12 cellular contexts compared by ENCODE assay signal in the genomic region with DNA sequence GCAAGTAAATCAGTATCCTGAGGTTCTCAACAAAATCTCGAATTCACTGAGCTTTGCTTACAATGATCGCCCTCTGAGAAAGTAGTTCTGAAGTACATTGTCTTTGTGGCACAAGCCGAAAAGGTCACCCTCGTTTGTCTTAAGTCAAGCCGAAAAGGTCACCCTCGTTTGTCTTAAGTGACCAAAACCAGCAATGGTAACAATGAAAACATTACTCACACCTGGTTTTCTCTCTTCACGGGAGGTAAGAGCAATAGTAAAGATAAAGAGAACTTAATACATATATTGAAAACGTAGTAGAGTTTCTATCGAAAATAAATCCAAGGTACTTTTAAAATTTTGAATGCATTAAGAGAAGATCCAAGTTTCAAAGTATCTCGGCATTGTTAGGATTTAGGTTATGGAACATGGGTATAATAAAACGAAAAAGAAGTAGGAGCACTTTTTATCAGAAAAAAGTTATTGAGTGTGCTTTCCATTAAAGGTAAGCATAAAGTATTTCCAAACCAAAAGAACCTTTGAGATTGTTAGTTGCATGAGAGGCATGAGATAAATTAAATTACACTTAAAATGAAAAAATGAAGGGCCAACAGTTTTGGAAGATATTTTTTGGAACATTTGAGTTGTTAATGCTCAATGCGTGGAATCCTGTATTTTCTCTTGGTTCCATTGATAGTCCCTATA. TPM values are rescaled to one million over a fixed set of nuclear protein-coding genes. Genes with fewer than 3 reads are reported as not detected.
DNase-seq lines count a peak whose midpoint lies in the region; TF ChIP-seq lines count a peak whose summit lies in the region.
"Had no signal": no experiment of that assay in that cellular context is flagged by ENCODE, and none has a peak within 500 bp of the region (broad histone marks: within the 10 kb centered on the region; RNA-seq: fewer than 3 reads in every experiment).

No MANE protein-coding gene starts in this region.

- H3K18ac ChIP-seq in trophoblast cell (ENCODE audit: low read length): no peak overlapping the region

- peak overlapping the region; percentile 14 for H3K9ac ChIP-seq in trophoblast cell (ENCODE audit: low read length)

- no TSS peak for BruUV-seq in PC-9 (replicated peaks; lab: Mats Ljungman, UMichigan)

- H2AFZ ChIP-seq in PC-9 (peak overlapping the region; percentile 99), trophoblast cell (ENCODE audit: insufficient read depth, low read length, poor library complexity) (no peak overlapping the region)

- no peak for DNase-seq in activated CD4-positive, alpha-beta T cell treated with anti-CD3 and anti-CD28 coated beads, Interleukin-2, amount 10 ng/mL, durations not matched to agents 24 days and 14 days
- DNase-seq in activated CD4-positive, alpha-beta T cell treated with anti-CD3 and anti-CD28 coated beads for 1 hour: no peak
- DNase-seq in PC-9: peak in 1 of 2 experiments; percentile 69
- DNase-seq in epithelial cell of prostate (ENCODE audit: low read depth, low spot score): no peak
- no peak for DNase-seq in trophoblast cell
- DNase-seq in midbrain (lab: John Stamatoyannopoulos, UW): no peak
- DNase-seq in activated CD4-positive, CD25-positive, alpha-beta regulatory T cell treated with anti-CD3 and anti-CD28 coated beads, Interleukin-2, amount 50 U/mL, for 72 hours: no peak
- no peak for DNase-seq in NCI-H82 treated with DMSO at 0.1 percent for 48 hours (lab: John Stamatoyannopoulos, UW; ENCODE audit: unreplicated experiment)
- DNase-seq: left ventricle myocardium superior, NCI-H524 treated with DMSO at 0.1 percent for 48 hours, ovary had no signal

- no peaks in the 10 kb centered on the region for H3K36me3 ChIP-seq in PC-9 (ENCODE audit: low read depth)
- H3K36me3 ChIP-seq in trophoblast cell (ENCODE audit: control insufficient read depth in 1 of 2, insufficient read depth in 2 of 2, low read length in 2 of 2): no peaks in the 10 kb centered on the region
- H3K36me3 ChIP-seq: ovary, upper lobe of right lung had no signal

- H4K20me1 ChIP-seq in PC-9 (ENCODE audit: insufficient read depth): no peaks in the 10 kb centered on the region

- no peak for TF ChIP-seq CTCF in PC-9 (conservative IDR thresholded peaks at IDR 0.05)

- H3K4me2 ChIP-seq in PC-9: peak overlapping the region; percentile 99
- peak overlapping the region; percentile 70 for H3K4me2 ChIP-seq in trophoblast cell (ENCODE audit: low read length)

- H3F3A ChIP-seq in PC-9 (ENCODE audit: insufficient read depth, low read depth): peaks cover 5% of the 10 kb centered on the region; the same call in 1 of the 2 replicates

- H3K9me2 ChIP-seq in PC-9 (ENCODE audit: insufficient read depth): no peaks in the 10 kb centered on the region

- H3K27me3 Mint-ChIP-seq in activated CD4-positive, alpha-beta T cell treated with anti-CD3 and anti-CD28 coated beads, Interleukin-2, amount 10 ng/mL, durations not matched to agents 24 days and 14 days: peaks cover 70% of the 10 kb centered on the region

- no peak overlapping the region for H3K23ac ChIP-seq in trophoblast cell (ENCODE audit: low read length)

- no peak overlapping the region for H3K14ac ChIP-seq in trophoblast cell (ENCODE audit: low read length)

- CTCF ChIA-PET in PC-9 (lab: Charles Lee): interaction anchor here (0.7 to 1.5 kb wide), 3 partner anchors 59 to 353 kb away, joined by 3 to 11 read pairs (median 5); no protein-coding TSS in a partner anchor

- no peak overlapping the region for H2BK5ac ChIP-seq in trophoblast cell (ENCODE audit: low read depth, low read length, poor library complexity)

- H3K4me1 ChIP-seq in PC-9 (replicated peaks; ENCODE audit: insufficient read depth) (peaks cover 33% of the 10 kb centered on the region), trophoblast cell (ENCODE audit: control insufficient read depth in 1 of 2, insufficient read depth in 2 of 2, low read length in 2 of 2) (peaks cover 14 to 23% of the 10 kb centered on the region in 2 experiments)

- peaks cover 26% of the 10 kb centered on the region for H3K4me1 Mint-ChIP-seq in activated CD4-positive, alpha-beta T cell treated with anti-CD3 and anti-CD28 coated beads, Interleukin-2, amount 10 ng/mL, durations not matched to agents 24 days and 14 days

- POLR2A ChIA-PET in PC-9 (lab: Charles Lee; ENCODE audit: unreplicated experiment): interaction anchor here (0.7 kb wide), 2 partner anchors 118 to 351 kb away, joined by 3 to 4 read pairs; no protein-coding TSS in a partner anchor

- H3K27me3 ChIP-seq in PC-9 (ENCODE audit: insufficient read depth, low read depth): peaks cover 9% of the 10 kb centered on the region; the same call in 1 of the 2 replicates
- H3K27me3 ChIP-seq in trophoblast cell (ENCODE audit: insufficient read depth, low read length): peaks cover 28% of the 10 kb centered on the region
- H3K27me3 ChIP-seq: ovary had no signal

- H3K9me3 ChIP-seq in PC-9 (ENCODE audit: insufficient read depth, low read depth): no peaks in the 10 kb centered on the region
- peaks cover 2% of the 10 kb centered on the region for H3K9me3 ChIP-seq in trophoblast cell (ENCODE audit: insufficient read depth, low read depth, low read length)
- H3K9me3 ChIP-seq: ovary, upper lobe of right lung had no signal

- H3K27ac ChIP-seq in PC-9 (peak overlapping the region; percentile 90), epithelial cell of prostate (peak overlapping the region; percentile 73), trophoblast cell (ENCODE audit: low read depth, low read length) (peak overlapping the region; percentile 6)
- H3K27ac ChIP-seq: ovary, upper lobe of right lung had no signal

- no peak overlapping the region for H4K8ac ChIP-seq in trophoblast cell (ENCODE audit: low read depth, low read length)

- H3K36me3 Mint-ChIP-seq in activated CD4-positive, alpha-beta T cell treated with anti-CD3 and anti-CD28 coated beads, Interleukin-2, amount 10 ng/mL, durations not matched to agents 24 days and 14 days (ENCODE audit: low read depth): no peaks in the 10 kb centered on the region

- peaks cover 18% of the 10 kb centered on the region for H3K79me1 ChIP-seq in trophoblast cell (ENCODE audit: low read length)

- peaks cover 57% of the 10 kb centered on the region for H3K79me2 ChIP-seq in PC-9 (ENCODE audit: low read depth)
- H3K79me2 ChIP-seq in trophoblast cell (ENCODE audit: control insufficient read depth, insufficient read depth, low read length, poor library complexity): peaks cover 3% of the 10 kb centered on the region

- no peaks in the 10 kb centered on the region for H3K9me3 Mint-ChIP-seq in activated CD4-positive, alpha-beta T cell treated with anti-CD3 and anti-CD28 coated beads, Interleukin-2, amount 10 ng/mL, durations not matched to agents 24 days and 14 days

- intact Hi-C loops in activated CD4-positive, alpha-beta T cell treated with anti-CD3 and anti-CD28 coated beads, Interleukin-2, amount 10 ng/mL, durations not matched to agents 24 days and 14 days (cut with micrococcal nuclease): loop anchor here (2.0 to 5.0 kb wide), 3 partner anchors 71 to 318 kb away; no protein-coding TSS in a partner anchor
- intact Hi-C loops in PC-9 (cut with micrococcal nuclease; ENCODE audit: unreplicated experiment): loop anchor here (2.0 to 10.0 kb wide), 6 partner anchors 64 to 374 kb away; no protein-coding TSS in a partner anchor

- no peak overlapping the region for H4K12ac ChIP-seq in trophoblast cell (ENCODE audit: low read depth, low read length)

- H3K4me3 Mint-ChIP-seq in activated CD4-positive, alpha-beta T cell treated with anti-CD3 and anti-CD28 coated beads, Interleukin-2, amount 10 ng/mL, durations not matched to agents 24 days and 14 days: peak overlapping the region; percentile 86

- no CpG with 5 or more reads among the region's 12 CpGs for WGBS in trophoblast cell (ENCODE audit: extremely low coverage, insufficient coverage, insufficient read length)

- H4K91ac ChIP-seq in trophoblast cell (ENCODE audit: low read depth, low read length): peak overlapping the region; percentile 25

- H2AK5ac ChIP-seq in trophoblast cell (ENCODE audit: low read length): no peak overlapping the region

- peak overlapping the region; percentile 52 for H3K27ac Mint-ChIP-seq in activated CD4-positive, alpha-beta T cell treated with anti-CD3 and anti-CD28 coated beads, Interleukin-2, amount 10 ng/mL, durations not matched to agents 24 days and 14 days

- H3K4me3 ChIP-seq in PC-9 (peak overlapping the region; percentile 95), trophoblast cell (ENCODE audit: low read depth, low read length) (no peak overlapping the region)
- H3K4me3 ChIP-seq: ovary had no signal

- H2BK120ac ChIP-seq in trophoblast cell (ENCODE audit: insufficient read depth, low read length, poor library complexity): peak overlapping the region; percentile 8

- H3K4ac ChIP-seq in trophoblast cell (ENCODE audit: low read depth, low read length): no peak overlapping the region

- H2BK12ac ChIP-seq in trophoblast cell (ENCODE audit: low read length): no peak overlapping the region

RNA-seq across cellular contexts. Expression of a gene that starts 1.2 kb away (rescaled TPM):
- 4.1 and 4.7 TPM in 2 replicates for total RNA-seq in activated CD4-positive, alpha-beta T cell treated with anti-CD3 and anti-CD28 coated beads, Interleukin-2, amount 10 ng/mL, durations not matched to agents 24 days and 14 days
- total RNA-seq in PC-9 (2021): 13.4 and 16.5 TPM in 2 replicates
- 6.8 and 7.0 TPM in 2 replicates for polyA plus RNA-seq in trophoblast cell (2013)
- total RNA-seq: left ventricle myocardium superior, upper lobe of right lung had no signal

Comparison
In these comparisons a context has a peak if more than half of its experiments do, and no peak if none do; other contexts are left out.
1. H3K27ac ChIP-seq: peak in every context shown above with its lines; median percentile 90 in PC-9; 73 in epithelial cell of prostate; 6 in trophoblast cell.